28 cellular contexts compared by ENCODE assay signal in the genomic region with DNA sequence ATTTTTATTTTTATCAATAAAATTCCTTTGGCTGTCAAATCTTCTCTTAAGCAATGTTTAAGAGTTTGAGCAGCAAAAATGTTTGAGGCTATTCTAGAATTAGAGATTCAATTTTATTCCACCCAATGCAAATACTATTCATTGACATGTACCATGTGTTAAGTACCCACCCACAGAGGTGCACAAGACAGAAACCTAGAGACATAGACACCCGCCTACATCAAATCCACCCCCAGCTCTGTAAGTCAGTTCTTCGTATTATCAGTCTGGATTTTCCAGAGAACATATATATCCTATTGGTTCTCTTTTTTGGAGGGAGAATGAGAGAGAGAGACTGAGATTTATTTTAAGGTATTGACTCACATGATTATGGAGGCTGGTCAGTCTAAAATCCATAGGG.
"Had no signal": no experiment of that assay in that cellular context is flagged by ENCODE, and none has a peak within 500 bp of the region (broad histone marks: within the 10 kb centered on the region; RNA-seq: fewer than 3 reads in every experiment).

No MANE protein-coding gene starts in this region.

- DNase-seq: activated B cell treated with CpG ODN at 0.5 μM for 24 hours; activated CD4-positive, alpha-beta memory T cell treated with anti-CD3 and anti-CD28 coated beads for 36 hours; activated CD4-positive, alpha-beta T cell treated with anti-CD3 and anti-CD28 coated beads for 4 hours; activated CD4-positive, alpha-beta T cell treated with anti-CD3 and anti-CD28 coated beads, Interleukin-2, amount 10 ng/mL, durations not matched to agents 24 days and 14 days; activated CD4-positive, alpha-beta T cell treated with anti-CD3 and anti-CD28 coated beads, Interleukin-2, amount 50 U/mL, for 1 hour; activated CD4-positive, alpha-beta T cell treated with anti-CD3 and anti-CD28 coated beads, Interleukin-2, amount 50 U/mL, for 4 hours; activated CD4-positive, CD25-positive, alpha-beta regulatory T cell treated with anti-CD3 and anti-CD28 coated beads, Interleukin-2, amount 50 U/mL, for 72 hours; activated CD8-positive, alpha-beta memory T cell treated with anti-CD3 and anti-CD28 coated beads, Interleukin-2, amount 50 U/mL, for 4 hours; activated CD8-positive, alpha-beta T cell treated with anti-CD3 and anti-CD28 coated beads for 36 hours; activated effector memory CD4-positive, alpha-beta T cell treated with anti-CD3 and anti-CD28 coated beads, Interleukin-2, amount 50 U/mL, for 16 hours; activated gamma-delta T cell treated with Interleukin-2 at 50 U/mL for 16 hours; activated naive CD4-positive, alpha-beta T cell; activated naive CD4-positive, alpha-beta T cell treated with anti-CD3 and anti-CD28 coated beads for 36 hours; activated naive CD4-positive, alpha-beta T cell treated with anti-CD3 and anti-CD28 coated beads, Interleukin-2, amount 50 U/mL, for 16 hours; activated naive CD8-positive, alpha-beta T cell treated with anti-CD3 and anti-CD28 coated beads for 36 hours; activated T-cell treated with anti-CD3 and anti-CD28 coated beads for 4 hours; activated T-cell treated with anti-CD3 and anti-CD28 coated beads, Interleukin-2, amount 50 U/mL, for 1 hour; activated T-cell treated with anti-CD3 and anti-CD28 coated beads, Interleukin-2, amount 50 U/mL, for 4 hours; activated T-cell treated with anti-CD3 and anti-CD28 coated beads, Interleukin-2, amount 50 U/mL, for 72 hours; adrenal gland; amniotic stem cell; cerebellar nuclear complex; T-helper 1 cell; T-helper 2 cell; T-helper 9 cell had no signal

- H3K36me3 ChIP-seq: adrenal gland, ascending aorta, cardiac muscle cell had no signal

- H3K27me3 ChIP-seq: adrenal gland, ascending aorta, cardiac muscle cell had no signal

- H3K4me3 ChIP-seq: adrenal gland, ascending aorta, cardiac muscle cell had no signal

- H3K27ac ChIP-seq: adrenal gland, ascending aorta, VCaP had no signal

- H3K4me1 ChIP-seq: adrenal gland, ascending aorta had no signal

- H3K9me3 ChIP-seq: adrenal gland, ascending aorta had no signal
